In the genomic region with DNA sequence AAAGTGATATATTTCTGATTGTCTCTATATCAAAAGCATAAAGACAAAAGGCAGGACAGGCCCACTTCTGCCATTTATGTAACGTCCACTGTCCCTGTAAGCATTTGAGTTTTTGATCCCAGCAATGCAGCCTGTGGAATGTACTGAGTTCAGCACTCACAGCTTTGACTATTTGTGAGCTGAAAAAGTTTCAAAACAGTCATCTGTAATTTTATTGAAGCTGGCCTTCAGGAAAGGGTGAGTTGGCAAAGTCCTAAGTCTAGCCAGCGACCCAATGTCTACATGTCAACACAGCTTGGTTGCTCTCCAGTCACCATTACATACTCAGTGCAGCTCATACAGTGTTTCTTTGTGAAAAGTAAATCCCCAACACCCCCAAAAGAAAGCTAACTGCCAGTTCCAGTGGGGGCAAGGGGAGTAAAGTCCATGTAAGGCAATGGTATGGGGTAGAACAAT, we compare ENCODE assay signal across 1 cellular context.
TF ChIP-seq lines count a peak whose summit lies in the region.

No MANE protein-coding gene starts in this region.

TF ChIP-seq in HepG2, 621 proteins besides CTCF, POLR2A, EP300 and RAD21 (continued from another document and continues in another):
- TF ChIP-seq ZNF281 (CRISPR knock-in tag; IDR thresholded peaks at IDR 0.05; ENCODE audit: borderline replicate concordance) (0 out of 2 replicates have a peak, but pooled peaks have one; percentile 23), ZNF30 (CRISPR knock-in tag; IDR thresholded peaks at IDR 0.05) (no peak), KLF16 (CRISPR knock-in tag; IDR thresholded peaks at IDR 0.05) (no peak), HIC2 (CRISPR knock-in tag; IDR thresholded peaks at IDR 0.05; ENCODE audit: low read depth) (no peak), ZSCAN21 (CRISPR knock-in tag; IDR thresholded peaks at IDR 0.05; ENCODE audit: borderline replicate concordance) (peak; percentile 100), ZBTB7B (CRISPR knock-in tag; IDR thresholded peaks at IDR 0.05) (0 out of 2 replicates have a peak, but pooled peaks have one; percentile 31), THYN1 (CRISPR knock-in tag; IDR thresholded peaks at IDR 0.05; ENCODE audit: borderline replicate concordance, low read depth) (no peak), LCORL (IDR thresholded peaks at IDR 0.05) (no peak; the same call in 1 of the 2 replicates), LCORL (CRISPR knock-in tag; IDR thresholded peaks at IDR 0.05) (peak; percentile 88), ZNF614 (CRISPR knock-in tag; IDR thresholded peaks at IDR 0.05; ENCODE audit: borderline replicate concordance) (no peak), ZSCAN25 (CRISPR knock-in tag; IDR thresholded peaks at IDR 0.05) (no peak; the same call in 1 of the 2 replicates), RERE (CRISPR knock-in tag; IDR thresholded peaks at IDR 0.05; ENCODE audit: low read depth) (no peak), ATM (IDR thresholded peaks at IDR 0.05; ENCODE audit: borderline replicate concordance) (no peak), ZNF564 (CRISPR knock-in tag; IDR thresholded peaks at IDR 0.05) (no peak), MYNN (CRISPR knock-in tag; IDR thresholded peaks at IDR 0.05; ENCODE audit: low read depth) (no peak), ZNF354B (CRISPR knock-in tag; IDR thresholded peaks at IDR 0.05) (no peak), NR2F6 (IDR thresholded peaks at IDR 0.05) (peak; percentile 33; the same call in 1 of the 2 replicates), NR2F6 (CRISPR knock-in tag; IDR thresholded peaks at IDR 0.05) (no peak; the same call in none of the 2 replicates), YY1 (IDR thresholded peaks at IDR 0.05; ENCODE audit: insufficient read depth, insufficient replicate concordance, low read depth, low read length) (no peak), ERF (CRISPR knock-in tag; IDR thresholded peaks at IDR 0.05) (no peak; the same call in 1 of the 2 replicates), SCMH1 (CRISPR knock-in tag; IDR thresholded peaks at IDR 0.05; ENCODE audit: borderline replicate concordance) (no peak), SNAPC5 (CRISPR knock-in tag; IDR thresholded peaks at IDR 0.05; ENCODE audit: borderline replicate concordance) (no peak), PRPF4 (IDR thresholded peaks at IDR 0.05; ENCODE audit: low read depth, low read length, poor library complexity, severe bottlenecking) (no peak), ZNF142 (CRISPR knock-in tag; IDR thresholded peaks at IDR 0.05) (no peak), ZBTB26 (CRISPR knock-in tag; IDR thresholded peaks at IDR 0.05; ENCODE audit: borderline replicate concordance) (no peak), DPF2 (CRISPR knock-in tag; IDR thresholded peaks at IDR 0.05; ENCODE audit: borderline replicate concordance, low read depth) (peak; percentile 46; the same call in 1 of the 2 replicates), SETDB1 (CRISPR knock-in tag; IDR thresholded peaks at IDR 0.05; ENCODE audit: borderline replicate concordance) (no peak), PHB2 (IDR thresholded peaks at IDR 0.05; ENCODE audit: partially characterized antibody) (no peak), ZSCAN9 (CRISPR knock-in tag; IDR thresholded peaks at IDR 0.05; ENCODE audit: borderline replicate concordance) (peak; percentile 100), ZBTB49 (CRISPR knock-in tag; IDR thresholded peaks at IDR 0.05; ENCODE audit: borderline replicate concordance) (no peak)
- TF ChIP-seq, protein P1, sequence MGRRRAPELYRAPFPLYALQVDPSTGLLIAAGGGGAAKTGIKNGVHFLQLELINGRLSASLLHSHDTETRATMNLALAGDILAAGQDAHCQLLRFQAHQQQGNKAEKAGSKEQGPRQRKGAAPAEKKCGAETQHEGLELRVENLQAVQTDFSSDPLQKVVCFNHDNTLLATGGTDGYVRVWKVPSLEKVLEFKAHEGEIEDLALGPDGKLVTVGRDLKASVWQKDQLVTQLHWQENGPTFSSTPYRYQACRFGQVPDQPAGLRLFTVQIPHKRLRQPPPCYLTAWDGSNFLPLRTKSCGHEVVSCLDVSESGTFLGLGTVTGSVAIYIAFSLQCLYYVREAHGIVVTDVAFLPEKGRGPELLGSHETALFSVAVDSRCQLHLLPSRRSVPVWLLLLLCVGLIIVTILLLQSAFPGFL (CRISPR knock-in tag; IDR thresholded peaks at IDR 0.05) = no peak
